In the genomic region with DNA sequence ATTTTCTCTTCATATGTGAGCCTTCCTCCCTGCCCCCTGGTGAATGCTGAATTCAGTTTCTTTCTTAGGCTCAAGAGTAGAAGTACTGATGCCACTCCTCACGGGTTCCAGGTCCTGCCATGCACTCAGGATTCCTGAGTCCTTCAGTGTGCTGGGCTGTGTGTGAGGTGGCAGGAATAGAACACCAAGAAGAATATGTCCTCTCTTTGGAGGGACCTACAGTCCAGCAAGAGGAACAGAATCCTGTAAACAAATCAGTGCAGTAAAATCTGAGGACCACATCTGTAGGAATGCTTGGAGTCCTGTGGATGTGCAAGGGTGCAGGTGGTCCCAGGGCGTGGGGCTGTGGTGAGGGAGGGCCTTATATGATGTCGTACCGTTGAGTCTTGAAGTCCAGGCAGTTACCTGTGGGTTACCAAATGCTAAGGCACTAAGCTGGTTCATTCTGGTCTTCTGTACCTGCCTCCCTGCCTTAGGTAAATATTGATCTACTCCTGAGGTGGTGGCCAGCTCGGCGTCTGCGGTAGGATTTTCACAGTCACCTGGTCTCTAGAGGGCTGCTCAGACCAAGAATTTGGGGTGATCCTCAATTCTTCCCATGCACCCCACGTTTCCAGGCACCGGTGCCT, we compare ENCODE assay signal across 12 cellular contexts. TPM values are rescaled to one million over a fixed set of nuclear protein-coding genes. Genes with fewer than 3 reads are reported as not detected.
A peak's percentile ranks its signal among the peaks of the same experiment; 100 is the strongest.
DNase-seq lines count a peak whose midpoint lies in the region; ATAC-seq, FAIRE-seq and TF ChIP-seq lines count a peak whose summit lies in the region.
"Had no signal": no experiment of that assay in that cellular context is flagged by ENCODE, and none has a peak within 500 bp of the region (broad histone marks: within the 10 kb centered on the region; RNA-seq: fewer than 3 reads in every experiment).

No MANE protein-coding gene starts in this region.

- H3K27ac Mint-ChIP-seq in Calu3 (ENCODE audit: unreplicated experiment): peak overlapping the region; percentile 25

- H3K79me2 ChIP-seq in keratinocyte (ENCODE audit: control insufficient read depth, insufficient read depth, low read length): peaks cover 96% of the 10 kb centered on the region

- peak overlapping the region; percentile 47 for H3K4me2 ChIP-seq in keratinocyte (ENCODE audit: control insufficient read depth, extremely low read depth, insufficient read depth, low read depth, low read length)

- in situ Hi-C loops in Panc1 (cut with HindIII; ENCODE audit: low pct_unique_long_range_greater_than_20kb, low sequenced_read_pairs): no loop called here

- H3K9ac ChIP-seq in keratinocyte (ENCODE audit: control insufficient read depth, extremely low read depth, insufficient read depth, low read length) (no peak overlapping the region), skeletal muscle tissue (ENCODE audit: low read depth in 1 of 3, low read length in 3 of 3) (no peak overlapping the region)

- H3K27me3 Mint-ChIP-seq in Calu3 (ENCODE audit: unreplicated experiment): no peaks in the 10 kb centered on the region

- no peaks in the 10 kb centered on the region; the same call in 1 of the 2 replicates for H3K36me3 ChIP-seq in Panc1 (ENCODE audit: control insufficient read depth, insufficient read depth, low read length)
- peaks cover 3 to 17% of the 10 kb centered on the region in 2 experiments for H3K36me3 ChIP-seq in keratinocyte (ENCODE audit: control insufficient read depth in 2 of 2, extremely low read depth in 1 of 2, insufficient read depth in 2 of 2, low read length in 2 of 2)
- no peaks in the 10 kb centered on the region for H3K36me3 ChIP-seq in skeletal muscle tissue (ENCODE audit: control insufficient read depth in 3 of 3, insufficient read depth in 3 of 3, low read length in 3 of 3)

- H3K4me3 Mint-ChIP-seq in Calu3 (ENCODE audit: low read depth, unreplicated experiment): peak overlapping the region; percentile 41

- H3K36me3 Mint-ChIP-seq in Calu3 (ENCODE audit: insufficient read depth, unreplicated experiment): peaks cover 73% of the 10 kb centered on the region

- H3K27me3 ChIP-seq in Panc1 (ENCODE audit: control insufficient read depth, insufficient read depth, low read length) (no peaks in the 10 kb centered on the region), keratinocyte (ENCODE audit: control insufficient read depth, extremely low read depth, insufficient read depth, low read length) (no peaks in the 10 kb centered on the region), skeletal muscle tissue (ENCODE audit: control insufficient read depth in 3 of 3, insufficient read depth in 3 of 3, low read length in 3 of 3) (peaks cover 0 to 13% (median 0%) of the 10 kb centered on the region in 3 donors)

- H3K4me1 ChIP-seq in Panc1 (ENCODE audit: control insufficient read depth, insufficient read depth, low read length): peaks cover 66% of the 10 kb centered on the region
- peaks cover 36% of the 10 kb centered on the region for H3K4me1 ChIP-seq in keratinocyte (ENCODE audit: control insufficient read depth, extremely low read depth, insufficient read depth, low read length)
- peaks cover 29 to 33% (median 29%) of the 10 kb centered on the region in 3 donors for H3K4me1 ChIP-seq in skeletal muscle tissue (ENCODE audit: control insufficient read depth in 3 of 3, insufficient read depth in 3 of 3, low read length in 3 of 3)

- DNase-seq in Calu3 (peak; percentile 37), Panc1 (ENCODE audit: low read depth, low spot score) (no peak), keratinocyte (ENCODE audit: low read depth, low spot score) (no peak), GM10248 (ENCODE audit: extremely low spot score) (no peak)
- DNase-seq in effector CD8-positive, alpha-beta T cell (lab: John Stamatoyannopoulos, UW): no peak
- DNase-seq: HCEC 1CT, NCI-H2171 had no signal

- intact Hi-C loops in Calu3 (cut with micrococcal nuclease; ENCODE audit: unreplicated experiment) (no loop called here), Panc1 (cut with micrococcal nuclease; ENCODE audit: unreplicated experiment) (no loop called here)

- H2AFZ ChIP-seq in keratinocyte (ENCODE audit: control insufficient read depth, low read length): no peak overlapping the region

- no peak for FAIRE-seq in keratinocyte (lab: Jason Lieb, UNC)
- FAIRE-seq: K562 had no signal

- peak overlapping the region; percentile 83 for H3K27ac ChIP-seq in Panc1 (ENCODE audit: low read length)
- H3K27ac ChIP-seq in keratinocyte (ENCODE audit: control insufficient read depth, insufficient read depth, low read length): peak overlapping the region; percentile 33
- peak overlapping the region; percentile 60 for H3K27ac ChIP-seq in skeletal muscle tissue (ENCODE audit: low read depth, low read length)

- H3K4me3 ChIP-seq in Panc1 (ENCODE audit: low read depth in 2 of 2, low read length in 2 of 2) (no peak overlapping the region), keratinocyte (ENCODE audit: control insufficient read depth in 2 of 3, extremely low read depth in 1 of 3, insufficient read depth in 2 of 3, low read depth in 1 of 3, low read length in 3 of 3) (peak overlapping the region in 1 of 3 experiments; percentile 26), skeletal muscle tissue (ENCODE audit: low read length in 3 of 3) (no peak overlapping the region)
- H3K4me3 ChIP-seq: K562 had no signal

- H4K20me1 ChIP-seq in keratinocyte (ENCODE audit: control insufficient read depth, extremely low read depth, insufficient read depth, low read length): peaks cover 8% of the 10 kb centered on the region

- no peaks in the 10 kb centered on the region for H3K9me3 ChIP-seq in Panc1 (ENCODE audit: control insufficient read depth, insufficient read depth, low read depth, low read length)
- H3K9me3 ChIP-seq in keratinocyte (ENCODE audit: control insufficient read depth, low read depth, low read length): no peaks in the 10 kb centered on the region
- no peaks in the 10 kb centered on the region for H3K9me3 ChIP-seq in skeletal muscle tissue (ENCODE audit: control insufficient read depth in 3 of 3, low read length in 3 of 3)

- no peaks in the 10 kb centered on the region for H3K9me3 Mint-ChIP-seq in Calu3 (ENCODE audit: low read depth, unreplicated experiment)

- no peak for ATAC-seq in Panc1
- no peak for ATAC-seq in GM18873 (IDR thresholded peaks at IDR 0.05; ENCODE audit: low FRiP score, unreplicated experiment)
- no peak for ATAC-seq in GM18502 (IDR thresholded peaks at IDR 0.05; ENCODE audit: poor library complexity, unreplicated experiment)
- ATAC-seq: esophagus mucosa, K562 had no signal

- TF ChIP-seq CTCF in Calu3 (IDR thresholded peaks at IDR 0.05; ENCODE audit: unreplicated experiment) (no peak), Panc1 (IDR thresholded peaks at IDR 0.05) (no peak), keratinocyte (optimal IDR thresholded peaks at IDR 0.05 in 1 of 3, IDR thresholded peaks at IDR 0.05 in 1 of 3, conservative IDR thresholded peaks at IDR 0.05 in 1 of 3; ENCODE audit: extremely low read depth in 1 of 3, insufficient read depth in 2 of 3, low read length in 3 of 3) (no peak), GM10248 (IDR thresholded peaks at IDR 0.05; ENCODE audit: control extremely low read depth, extremely low read depth, low read depth, missing control alignments) (no peak)

- peaks cover 8% of the 10 kb centered on the region for H3K9me1 ChIP-seq in keratinocyte (ENCODE audit: control insufficient read depth, extremely low read depth, insufficient read depth, low read length)

- POLR2A ChIA-PET in Panc1 (lab: Charles Lee): interaction anchor here (0.6 kb wide), 1 partner anchor 69 kb away, joined by 3 read pairs; no protein-coding TSS in a partner anchor
- POLR2A ChIA-PET in GM10248 (lab: Yijun Ruan, JAX): interaction anchor here (0.6 kb wide), 1 partner anchor 23 kb away, joined by 3 read pairs; no protein-coding TSS in a partner anchor

- TSS peak; percentile 29 for BruUV-seq in Calu3 (replicated peaks; lab: Mats Ljungman, UMichigan)
- no TSS peak for BruUV-seq in Panc1 (replicated peaks; lab: Mats Ljungman, UMichigan)

- dilution Hi-C loops in keratinocyte (cut with MboI; ENCODE audit: extremely low pct_ligation_motif_present, low sequenced_read_pairs): no loop called here

- CTCF ChIA-PET in Calu3 (lab: Charles Lee) (interaction anchor here (0.6 kb wide), 1 partner anchor 836 kb away, joined by 4 read pairs; no protein-coding TSS in a partner anchor), Panc1 (lab: Charles Lee) (no interaction called here), GM10248 (lab: Yijun Ruan, JAX) (no interaction called here)

- H3K4me1 Mint-ChIP-seq in Calu3 (ENCODE audit: low read depth, unreplicated experiment): peaks cover 45% of the 10 kb centered on the region

RNA-seq across cellular contexts. Expression of a gene that starts 5.5 kb away (rescaled TPM):
- total RNA-seq in Calu3 (2022) (75.1 and 78.6 TPM in 2 replicates), Panc1 (2021; ENCODE audit: unreplicated experiment) (107 TPM), skeletal muscle tissue (17.7 TPM)
- polyA plus RNA-seq in Panc1 (2012; ENCODE audit: insufficient read length): 57.3 TPM
- polyA plus RNA-seq in keratinocyte: 30.7 to 59.6 TPM (median 54.2 TPM) in 3 replicates
- 44.6 TPM for polyA plus RNA-seq in keratinocyte (2011; ENCODE audit: low read depth)
- 37.2 and 58.2 TPM in 2 replicates for polyA plus RNA-seq in keratinocyte (2011; cell fraction: cytosol; rRNA removed)
- 62.7 and 72.9 TPM in 2 replicates for polyA plus RNA-seq in keratinocyte (2011; cell fraction: nucleus; rRNA removed)
- polyA plus RNA-seq in keratinocyte (2012; ENCODE audit: low replicate concordance): 21.4 and 42.3 TPM in 2 replicates
- polyA minus RNA-seq in keratinocyte: 32.0 to 96.8 TPM (median 59.0 TPM) in 3 replicates
- 34.7 TPM for polyA minus RNA-seq in keratinocyte (2011; cell fraction: cytosol; rRNA and poly(A)+ RNA removed)
- polyA minus RNA-seq in keratinocyte (2011; cell fraction: nucleus; rRNA and poly(A)+ RNA removed): 47.7 and 89.0 TPM in 2 replicates

Comparison
In these comparisons a context has a peak if more than half of its experiments do, and no peak if none do; other contexts are left out.
1. H3K27ac ChIP-seq: peak in every context shown above with its lines; median percentile 83 in Panc1; 60 in skeletal muscle tissue; 33 in keratinocyte.